Comparison of ENCODE assay signal across 19 cellular contexts in genomic region chr15:57566840-57567239, GRCh38. TPM values are rescaled to one million over a fixed set of nuclear protein-coding genes. Genes with fewer than 3 reads are reported as not detected.
DNase-seq lines count a peak whose midpoint lies in the region; ATAC-seq and TF ChIP-seq lines count a peak whose summit lies in the region.
"Had no signal": no experiment of that assay in that cellular context is flagged by ENCODE, and none has a peak within 500 bp of the region (broad histone marks: within the 10 kb centered on the region; RNA-seq: fewer than 3 reads in every experiment).

No MANE protein-coding gene starts in this region.

- H3K4me3 ChIP-seq in osteoblast (ENCODE audit: insufficient read depth, low read length) (no peak overlapping the region), psoas muscle (no peak overlapping the region)
- H3K4me3 ChIP-seq: cardiac muscle cell, SK-N-MC had no signal

- H3K9me3 ChIP-seq in osteoblast (ENCODE audit: low read depth, low read length) (no peaks in the 10 kb centered on the region), psoas muscle (no peaks in the 10 kb centered on the region)

- H3K4me1 ChIP-seq in osteoblast (ENCODE audit: insufficient read depth, low read length) (peaks cover 5% of the 10 kb centered on the region), psoas muscle (no peaks in the 10 kb centered on the region)
- H3K4me1 ChIP-seq: parathyroid adenoma had no signal

- H3K4me2 ChIP-seq in osteoblast (ENCODE audit: insufficient read depth, low read length): no peak overlapping the region

- H4K20me1 ChIP-seq in osteoblast (ENCODE audit: insufficient read depth, low read length): no peaks in the 10 kb centered on the region

- H3K27me3 ChIP-seq in osteoblast (ENCODE audit: insufficient read depth, low read length) (peaks cover 30% of the 10 kb centered on the region), psoas muscle (ENCODE audit: insufficient read depth in 3 of 3, low read length in 2 of 3) (no peaks in the 10 kb centered on the region)
- H3K27me3 ChIP-seq: cardiac muscle cell had no signal

- TF ChIP-seq CTCF in osteoblast (IDR thresholded peaks at IDR 0.05; ENCODE audit: extremely low read depth, low read depth, low read length): no peak
- no peak for TF ChIP-seq CTCF in psoas muscle (IDR thresholded peaks at IDR 0.05)

- no peaks in the 10 kb centered on the region for H3K79me2 ChIP-seq in osteoblast (ENCODE audit: insufficient read depth, low read length)
- H3K79me2 ChIP-seq: parathyroid adenoma had no signal

- DNase-seq in GM04503 (ENCODE audit: low read depth): peak; percentile 7
- peak; percentile 65 for DNase-seq in RPMI7951 (ENCODE audit: low read depth)
- peak; percentile 80 for DNase-seq in cardiac septum (ENCODE audit: low spot score)
- DNase-seq in osteoblast (ENCODE audit: insufficient read length, low spot score, missing footprints): peak; percentile 35
- no peak for DNase-seq in activated gamma-delta T cell treated with Interleukin-2 at 50 U/mL for 16 hours
- no peak for DNase-seq in psoas muscle
- DNase-seq in GOT3 (lab: John Stamatoyannopoulos, UW): no peak
- DNase-seq: activated CD4-positive, alpha-beta T cell treated with anti-CD3 and anti-CD28 coated beads, Interleukin-2, amount 50 U/mL, for 48 hours; activated naive CD8-positive, alpha-beta T cell treated with anti-CD3 and anti-CD28 coated beads, Interleukin-2, amount 10 ng/mL, durations not matched to agents 7 days and 5 days; activated T-cell treated with anti-CD3 and anti-CD28 coated beads, Interleukin-2, amount 50 U/mL, for 4 hours; AML-193; KBM-7; NCI-H1417 treated with DMSO at 0.1 percent for 48 hours; stimulated activated CD4-positive, alpha-beta T cell treated with anti-CD3 and anti-CD28 coated beads, Interleukin-12 subunit alpha, Interleukin-12 subunit beta, amount 100 ng/mL, for 4 hours; stimulated activated naive CD8-positive, alpha-beta T cell treated with anti-CD3 and anti-CD28 coated beads, Interleukin-15, Interleukin-2, amounts not matched to agents 100 U/mL and 50 U/mL, for 24 hours had no signal

- no peak for ATAC-seq in psoas muscle
- ATAC-seq in GM21381 (IDR thresholded peaks at IDR 0.05; ENCODE audit: unreplicated experiment): no peak
- ATAC-seq: activated T-cell treated with anti-CD3 and anti-CD28 coated beads, Interleukin-2, amount 50 U/mL, for 4 hours; stimulated activated naive CD8-positive, alpha-beta T cell treated with anti-CD3 and anti-CD28 coated beads, Interleukin-15, Interleukin-2, amounts not matched to agents 100 U/mL and 50 U/mL, for 24 hours had no signal

- H3K27ac ChIP-seq in osteoblast (ENCODE audit: low read depth, low read length) (no peak overlapping the region), psoas muscle (no peak overlapping the region)
- H3K27ac ChIP-seq: cardiac muscle cell, parathyroid adenoma, SK-N-MC had no signal

- H2AFZ ChIP-seq in osteoblast (ENCODE audit: low read length): no peak overlapping the region
- H2AFZ ChIP-seq: parathyroid adenoma had no signal

- 39 to 51% (median 51%) methylated on average over 4 of the region's 4 CpGs for whole genome bisulfite sequencing in psoas muscle, 3 donors

- H3K36me3 ChIP-seq in osteoblast (ENCODE audit: insufficient read depth, low read length): no peaks in the 10 kb centered on the region
- H3K36me3 ChIP-seq in psoas muscle (ENCODE audit: insufficient read depth in 1 of 2, low read depth in 1 of 2): no peaks in the 10 kb centered on the region
- H3K36me3 ChIP-seq: cardiac muscle cell had no signal

- intact Hi-C loops in cardiac septum (cut with DNase I) (no loop called here), psoas muscle (cut with DNase I) (loop anchor here (10.0 kb wide), 2 partner anchors 68 to 608 kb away; no protein-coding TSS in a partner anchor)

RNA-seq across cellular contexts. Expression of gene MYZAP, which starts 24.9 kb away (rescaled TPM):
- 0.24 and 0.29 TPM in 2 replicates for total RNA-seq in RPMI7951 (2014; rRNA removed; shearing (Covaris generic))
- total RNA-seq in cardiac septum (658 TPM), osteoblast (under 0.01 TPM in 1 of 2 replicates, not detected in the other), psoas muscle (10 to 100 TPM in 1 of 4 donors, 1 to 10 TPM in 3; 2.6 to 24.8 (median 4.6) TPM)
- polyA plus RNA-seq in psoas muscle: 1 to 10 TPM; 2.0 to 4.2 (median 3.4) TPM
- total RNA-seq: activated naive CD8-positive, alpha-beta T cell treated with anti-CD3 and anti-CD28 coated beads, Interleukin-2, amount 10 ng/mL, durations not matched to agents 7 days and 5 days had no signal

Comparison
In these comparisons a context has a peak if more than half of its experiments do, and no peak if none do; other contexts are left out.
1. DNase-seq: peak in GM04503 (single experiment), RPMI7951 (single experiment), cardiac septum (single experiment) and osteoblast (single experiment); none in activated gamma-delta T cell treated with Interleukin-2 at 50 U/mL for 16 hours (single experiment), psoas muscle (0 of 2) and GOT3 (single experiment).
2. RNA of gene MYZAP, which starts 24.9 kb away (total RNA-seq): 658 TPM in cardiac septum (single experiment); 2.6 to 24.8 TPM in psoas muscle, 0.24 to 0.29 TPM in RPMI7951 and under 0.01 TPM in osteoblast; every median in the first group is over 10 times any median in the second.